10 cellular contexts compared by ENCODE assay signal in genomic region chrX:48919947-48920712, GRCh38. TPM values are rescaled to one million over a fixed set of nuclear protein-coding genes. Genes with fewer than 3 reads are reported as not detected.
DNase-seq lines count a peak whose midpoint lies in the region; ATAC-seq and TF ChIP-seq lines count a peak whose summit lies in the region.
"Had no signal": no experiment of that assay in that cellular context is flagged by ENCODE, and none has a peak within 500 bp of the region (broad histone marks: within the 10 kb centered on the region; RNA-seq: fewer than 3 reads in every experiment).

No MANE protein-coding gene starts in this region.

- no peaks in the 10 kb centered on the region for H3K27me3 ChIP-seq in iPS-15b (ENCODE audit: control insufficient read depth, insufficient read depth, low read length)

- H3K9ac ChIP-seq in iPS-15b (ENCODE audit: low read depth, low read length), result peak overlapping the region; percentile 10

- peaks cover 34% of the 10 kb centered on the region for H3K4me1 Mint-ChIP-seq in activated B cell treated with CpG ODN at 0.5 μM for 24 hours
- H3K4me1 Mint-ChIP-seq in stimulated activated naive CD8-positive, alpha-beta T cell treated with anti-CD3 and anti-CD28 coated beads, Interleukin-15, Interleukin-2, amounts not matched to agents 100 ng/mL and 50 ng/mL, for 24 hours (ENCODE audit: low read depth), result peaks cover 63% of the 10 kb centered on the region

- H3K4me1 ChIP-seq in iPS-15b (ENCODE audit: control insufficient read depth, insufficient read depth, low read length), result peaks cover 13% of the 10 kb centered on the region

- ATAC-seq in activated B cell treated with CpG ODN at 0.5 μM for 24 hours (ENCODE audit: low read depth) (no peak), HG02885 (IDR thresholded peaks at IDR 0.05; ENCODE audit: poor library complexity, unreplicated experiment) (no peak), Right ventricle myocardium superior (ENCODE audit: poor library complexity) (no peak)

- DNase-seq in activated CD4-positive, alpha-beta T cell treated with anti-CD3 and anti-CD28 coated beads for 48 hours, result peak; percentile 54
- no peak for DNase-seq in activated CD4-positive, alpha-beta T cell treated with anti-CD3 and anti-CD28 coated beads for 4 hours
- DNase-seq in activated B cell treated with CpG ODN at 0.5 μM for 24 hours, result no peak
- no peak for DNase-seq in NCI-H446 treated with DMSO at 0.1 percent for 48 hours (lab: John Stamatoyannopoulos, UW)
- DNase-seq in Right ventricle myocardium superior, result no peak
- DNase-seq: IMR-90, small intestine had no signal

- peaks cover 3% of the 10 kb centered on the region for H3K9me3 ChIP-seq in iPS-15b (ENCODE audit: control insufficient read depth, insufficient read depth, low read length)

- H3K4me3 ChIP-seq in iPS-15b (ENCODE audit: low read depth, low read length), result peak overlapping the region; percentile 94

- intact Hi-C loops in activated B cell treated with CpG ODN at 0.5 μM for 24 hours (cut with micrococcal nuclease), result loop anchor here (1.0 to 10.0 kb wide), 9 partner anchors 8 to 1085 kb away; partner anchors contain the start of genes GRIPAP1, HDAC6, PQBP1 and SUV39H1
- intact Hi-C loops in Right ventricle myocardium superior (cut with DNase I), result no loop called here

- TF ChIP-seq CTCF in activated B cell treated with CpG ODN at 0.5 μM for 24 hours (IDR thresholded peaks at IDR 0.05), result no peak

- POLR2A ChIA-PET in activated B cell treated with CpG ODN at 0.5 μM for 24 hours (lab: Charles Lee), result interaction anchor here (0.9 to 16.0 kb wide), 11 partner anchors 8 to 341 kb away, joined by 3 to 718 read pairs (median 8); partner anchors contain the start of genes HDAC6, OTUD5, PQBP1 and SLC35A2

- H3K36me3 Mint-ChIP-seq in activated B cell treated with CpG ODN at 0.5 μM for 24 hours (ENCODE audit: low read depth), result peaks cover 65% of the 10 kb centered on the region
- peaks cover 52% of the 10 kb centered on the region for H3K36me3 Mint-ChIP-seq in stimulated activated naive CD8-positive, alpha-beta T cell treated with anti-CD3 and anti-CD28 coated beads, Interleukin-15, Interleukin-2, amounts not matched to agents 100 ng/mL and 50 ng/mL, for 24 hours (ENCODE audit: low read depth)

- peak overlapping the region; percentile 97 for H3K4me3 Mint-ChIP-seq in activated B cell treated with CpG ODN at 0.5 μM for 24 hours
- peak overlapping the region; percentile 96 for H3K4me3 Mint-ChIP-seq in stimulated activated naive CD8-positive, alpha-beta T cell treated with anti-CD3 and anti-CD28 coated beads, Interleukin-15, Interleukin-2, amounts not matched to agents 100 ng/mL and 50 ng/mL, for 24 hours

- CTCF ChIA-PET in activated B cell treated with CpG ODN at 0.5 μM for 24 hours (lab: Charles Lee), result interaction anchor here (1.0 to 1.9 kb wide), 2 partner anchors 17 to 19 kb away, joined by 3 to 14 read pairs; no protein-coding TSS in a partner anchor

- peaks cover 37% of the 10 kb centered on the region for H3K36me3 ChIP-seq in iPS-15b (ENCODE audit: control insufficient read depth, insufficient read depth, low read length)

- H3K27me3 Mint-ChIP-seq in activated B cell treated with CpG ODN at 0.5 μM for 24 hours, result no peaks in the 10 kb centered on the region
- no peaks in the 10 kb centered on the region for H3K27me3 Mint-ChIP-seq in stimulated activated naive CD8-positive, alpha-beta T cell treated with anti-CD3 and anti-CD28 coated beads, Interleukin-15, Interleukin-2, amounts not matched to agents 100 ng/mL and 50 ng/mL, for 24 hours

- H3K9me3 Mint-ChIP-seq in activated B cell treated with CpG ODN at 0.5 μM for 24 hours, result no peaks in the 10 kb centered on the region
- no peaks in the 10 kb centered on the region for H3K9me3 Mint-ChIP-seq in stimulated activated naive CD8-positive, alpha-beta T cell treated with anti-CD3 and anti-CD28 coated beads, Interleukin-15, Interleukin-2, amounts not matched to agents 100 ng/mL and 50 ng/mL, for 24 hours

- H3K27ac Mint-ChIP-seq in activated B cell treated with CpG ODN at 0.5 μM for 24 hours, result peak overlapping the region; percentile 95
- H3K27ac Mint-ChIP-seq in stimulated activated naive CD8-positive, alpha-beta T cell treated with anti-CD3 and anti-CD28 coated beads, Interleukin-15, Interleukin-2, amounts not matched to agents 100 ng/mL and 50 ng/mL, for 24 hours, result peak overlapping the region; percentile 96

RNA-seq across cellular contexts. Expression of gene PIM2, which starts 1.3 kb away (rescaled TPM):
- total RNA-seq in activated B cell treated with CpG ODN at 0.5 μM for 24 hours, result 321 and 351 TPM in 2 replicates
- 3.0 TPM for total RNA-seq in Right ventricle myocardium superior

RNA-seq across cellular contexts. Expression of gene SLC35A2, which starts 8.7 kb away (rescaled TPM):
- 17.3 and 18.4 TPM in 2 replicates for total RNA-seq in activated B cell treated with CpG ODN at 0.5 μM for 24 hours
- 12.9 TPM for total RNA-seq in Right ventricle myocardium superior

RNA-seq across cellular contexts. Expression of gene PQBP1, which starts 22.4 kb away (rescaled TPM):
- 81.6 and 91.5 TPM in 2 replicates for total RNA-seq in activated B cell treated with CpG ODN at 0.5 μM for 24 hours
- total RNA-seq in Right ventricle myocardium superior, result 56.2 TPM

RNA-seq across cellular contexts. Expression of gene TIMM17B, which starts 22.6 kb away (rescaled TPM):
- 47.8 and 52.6 TPM in 2 replicates for total RNA-seq in activated B cell treated with CpG ODN at 0.5 μM for 24 hours
- 79.7 TPM for total RNA-seq in Right ventricle myocardium superior

RNA-seq across cellular contexts. Expression of gene OTUD5, which starts 37.3 kb away (rescaled TPM):
- total RNA-seq in activated B cell treated with CpG ODN at 0.5 μM for 24 hours, result 76.0 and 78.1 TPM in 2 replicates
- total RNA-seq in Right ventricle myocardium superior, result 16.7 TPM

Comparison
In these comparisons a context has a peak if more than half of its experiments do, and no peak if none do; other contexts are left out.
1. RNA of gene PIM2, which starts 1.3 kb away (total RNA-seq): 321 to 351 TPM in activated B cell treated with CpG ODN at 0.5 μM for 24 hours; 3.0 TPM in Right ventricle myocardium superior (single experiment); every median in the first group is over 10 times any median in the second.